ENCODE assay signal across 26 cellular contexts in genomic region chr13:28402057-28402381, GRCh38.
DNase-seq lines count a peak whose midpoint lies in the region; ATAC-seq, FAIRE-seq and TF ChIP-seq lines count a peak whose summit lies in the region.
"Had no signal": no experiment of that assay in that cellular context is flagged by ENCODE, and none has a peak within 500 bp of the region (broad histone marks: within the 10 kb centered on the region; RNA-seq: fewer than 3 reads in every experiment).

No MANE protein-coding gene starts in this region.

- H3K14ac ChIP-seq in H9 (ENCODE audit: insufficient read depth, low read length), result no peak overlapping the region

- no peak for TF ChIP-seq POLR2A in GM12878 (IDR thresholded peaks at IDR 0.05; ENCODE audit: low read depth, low read length)

- no peak overlapping the region for H4K8ac ChIP-seq in H9 (replicated peaks; ENCODE audit: insufficient read length, low read depth, low read length)

- H3K27ac Mint-ChIP-seq in H9, result peak overlapping the region in 2 of 3 experiments; percentile 20 to 63; a peak in 1 of 7 replicates
- H3K27ac Mint-ChIP-seq: stimulated activated naive CD8-positive, alpha-beta T cell treated with anti-CD3 and anti-CD28 coated beads, Interleukin-15, Interleukin-2, amounts not matched to agents 100 ng/mL and 50 ng/mL, for 24 hours; T-helper 17 cell had no signal

- H3K27me3 ChIP-seq in AG04450 (ENCODE audit: control insufficient read depth, insufficient read depth, low read length) (no peaks in the 10 kb centered on the region), H9 (ENCODE audit: insufficient read depth, low read length) (no peaks in the 10 kb centered on the region), GM12878 (replicated peaks in 1 of 2; ENCODE audit: control insufficient read depth in 2 of 2, insufficient read depth in 2 of 2, low read length in 1 of 2) (no peaks in the 10 kb centered on the region), osteoblast (ENCODE audit: insufficient read depth, low read length) (peaks cover 8% of the 10 kb centered on the region), lower lobe of right lung (ENCODE audit: low read depth) (no peaks in the 10 kb centered on the region)
- H3K27me3 ChIP-seq: BLaER1, dorsolateral prefrontal cortex had no signal

- peaks cover 7% of the 10 kb centered on the region for H3K4me1 ChIP-seq in H9 (ENCODE audit: insufficient read depth, low read length)
- H3K4me1 ChIP-seq in GM12878 (ENCODE audit: control insufficient read depth, insufficient read depth, low read length), result peaks cover 9% of the 10 kb centered on the region
- H3K4me1 ChIP-seq in osteoblast (ENCODE audit: insufficient read depth, low read length), result peaks cover 8% of the 10 kb centered on the region
- peaks cover 27% of the 10 kb centered on the region for H3K4me1 ChIP-seq in lower lobe of right lung
- H3K4me1 ChIP-seq: BLaER1, Caco-2, HAP-1, psoas muscle had no signal

- no peak overlapping the region for H2BK120ac ChIP-seq in H9 (ENCODE audit: low read depth, low read length, poor library complexity, severe bottlenecking)

- H3K79me1 ChIP-seq in H9 (ENCODE audit: insufficient read depth, low read depth, low read length, poor library complexity, severe bottlenecking), result no peaks in the 10 kb centered on the region

- DNase-seq in AG04450 (ENCODE audit: low read depth, low spot score), result peak; percentile 7
- DNase-seq in H9, result no peak
- DNase-seq in GM12878 (ENCODE audit: low read depth, low spot score), result no peak
- DNase-seq in osteoblast (ENCODE audit: insufficient read length, low spot score, missing footprints), result no peak
- DNase-seq in HCEC 1CT, result no peak
- DNase-seq in HPDE6-E6E7 (ENCODE audit: extremely low spot score), result no peak
- DNase-seq in lower lobe of right lung, result no peak
- DNase-seq: activated CD4-positive, alpha-beta T cell treated with anti-CD3 and anti-CD28 coated beads for 36 hours; activated CD8-positive, alpha-beta memory T cell treated with anti-CD3 and anti-CD28 coated beads for 24 hours; activated effector memory CD4-positive, alpha-beta T cell treated with anti-CD3 and anti-CD28 coated beads, Interleukin-2, amount 50 U/mL, for 16 hours; Caco-2; DMS79 treated with DMSO at 0.1 percent for 48 hours; dorsolateral prefrontal cortex; GF-D8; kidney; NCI-H1417; NCI-H2081; NCI-H226; NCI-H748 treated with DMSO at 0.1 percent for 48 hours; psoas muscle; T-helper 17 cell had no signal

- H3K4me1 Mint-ChIP-seq in H9, result peaks cover 11 to 24% of the 10 kb centered on the region in 2 experiments

- SMC1A ChIA-PET in GM12878 (lab: Charles Lee; ENCODE audit: uncharacterized antibody, unreplicated experiment), result interaction anchor here (1.0 to 3.9 kb wide), 7 partner anchors 20 to 258 kb away, joined by 3 to 27 read pairs (median 3); no protein-coding TSS in a partner anchor

- H3K9me3 Mint-ChIP-seq in H9, result no peaks in the 10 kb centered on the region
- H3K9me3 Mint-ChIP-seq: stimulated activated naive CD8-positive, alpha-beta T cell treated with anti-CD3 and anti-CD28 coated beads, Interleukin-15, Interleukin-2, amounts not matched to agents 100 ng/mL and 50 ng/mL, for 24 hours had no signal

- H3K4ac ChIP-seq in H9 (ENCODE audit: low read depth, low read length), result no peak overlapping the region

- no peak overlapping the region for H2BK15ac ChIP-seq in H9 (ENCODE audit: low read depth, low read length)

- no peak overlapping the region for H3K56ac ChIP-seq in H9 (ENCODE audit: insufficient read length, low read depth, low read length)

- CTCF ChIA-PET in AG04450 (lab: Charles Lee) (no interaction called here), GM12878 (lab: Yijun Ruan, JAX) (interaction anchor here (1.0 to 2.1 kb wide), 4 partner anchors 23 to 396 kb away, joined by 3 to 6 read pairs (median 4); no protein-coding TSS in a partner anchor)

- no peak overlapping the region for H3K4me2 ChIP-seq in H9 (ENCODE audit: insufficient read depth, insufficient read length, low read length)
- H3K4me2 ChIP-seq in GM12878 (ENCODE audit: control insufficient read depth, insufficient read depth), result peak overlapping the region; percentile 65
- H3K4me2 ChIP-seq in osteoblast (ENCODE audit: insufficient read depth, low read length), result peak overlapping the region; percentile 64
- H3K4me2 ChIP-seq: BLaER1 had no signal

- in situ Hi-C loops in GM12878 (cut with MboI), result no loop called here

- H3K9ac ChIP-seq in H9 (ENCODE audit: extremely low read depth, insufficient read length, low read length) (no peak overlapping the region), GM12878 (ENCODE audit: control insufficient read depth, insufficient read depth, low read length) (no peak overlapping the region; the same call in 1 of the 2 replicates)
- H3K9ac ChIP-seq: BLaER1 had no signal

- FAIRE-seq in GM12878 (lab: Jason Lieb, UNC), result no peak
- FAIRE-seq: kidney had no signal

- no CpG with 5 or more reads among the region's 5 CpGs for WGBS in H9 (ENCODE audit: extremely low coverage, insufficient read length, low lambda C conversion rate)
- 90% methylated on average over 5 of the region's 5 CpGs for WGBS in GM12878 (ENCODE audit: insufficient coverage, insufficient replicate concordance, low lambda C conversion rate, missing lambda C conversion rate)

- H3K23ac ChIP-seq in H9 (ENCODE audit: insufficient read length, low read depth, low read length), result no peak overlapping the region

- no peak overlapping the region for H4K5ac ChIP-seq in H9 (ENCODE audit: insufficient read length, low read depth, low read length)

- no peak overlapping the region for H2AFZ ChIP-seq in H9 (ENCODE audit: low read length)
- peak overlapping the region; percentile 55 for H2AFZ ChIP-seq in GM12878 (ENCODE audit: control insufficient read depth, low read depth, low read length)
- no peak overlapping the region for H2AFZ ChIP-seq in osteoblast (ENCODE audit: low read length)

- BruUV-seq in GM12878 (replicated peaks; lab: Mats Ljungman, UMichigan), result no TSS peak

- ATAC-seq in GM12878 (no peak), lower lobe of right lung (no peak)
- ATAC-seq: psoas muscle, T-helper 17 cell had no signal

- H2AK5ac ChIP-seq in H9 (ENCODE audit: insufficient read length, low read length), result no peak overlapping the region

- peaks cover 25 to 77% (median 56%) of the 10 kb centered on the region in 3 experiments for H3K36me3 Mint-ChIP-seq in H9 (ENCODE audit: insufficient read depth in 1 of 3, low read depth in 3 of 3)

- TF ChIP-seq CTCF in AG04450 (IDR thresholded peaks at IDR 0.05; ENCODE audit: low read depth, low read length) (no peak), H9 (conservative IDR thresholded peaks at IDR 0.05) (no peak), GM12878 (IDR thresholded peaks at IDR 0.05 in 2 of 3, conservative IDR thresholded peaks at IDR 0.05 in 1 of 3; ENCODE audit: control insufficient read depth in 2 of 3, extremely low read depth in 1 of 3, insufficient read depth in 1 of 3, low read depth in 3 of 3, low read length in 3 of 3) (no peak), osteoblast (IDR thresholded peaks at IDR 0.05; ENCODE audit: extremely low read depth, low read depth, low read length) (no peak), lower lobe of right lung (IDR thresholded peaks at IDR 0.05) (no peak)

- H3K27me3 Mint-ChIP-seq in H9 (ENCODE audit: low read depth), result no peaks in the 10 kb centered on the region
- H3K27me3 Mint-ChIP-seq: stimulated activated naive CD8-positive, alpha-beta T cell treated with anti-CD3 and anti-CD28 coated beads, Interleukin-15, Interleukin-2, amounts not matched to agents 100 ng/mL and 50 ng/mL, for 24 hours had no signal

- H4K91ac ChIP-seq in H9 (ENCODE audit: insufficient read length, low read depth, low read length), result no peak overlapping the region

- H2BK12ac ChIP-seq in H9 (ENCODE audit: insufficient read length, low read depth, low read length), result no peak overlapping the region

- POLR2A ChIA-PET in AG04450 (lab: Yijun Ruan, JAX) (no interaction called here), GM12878 (lab: Charles Lee) (interaction anchor here (1.2 kb wide), 1 partner anchor 26 kb away, joined by 5 read pairs; no protein-coding TSS in a partner anchor)

- RAD21 ChIA-PET in GM12878 (lab: Charles Lee; ENCODE audit: unreplicated experiment), result interaction anchor here (1.0 to 1.2 kb wide), 5 partner anchors 20 to 257 kb away, joined by 3 read pairs; partner anchors contain the start of gene POMP

- no peaks in the 10 kb centered on the region for H3K23me2 ChIP-seq in H9 (ENCODE audit: insufficient read length, low read depth, low read length, poor library complexity, severe bottlenecking)

- no peaks in the 10 kb centered on the region for H3K79me2 ChIP-seq in H9 (ENCODE audit: insufficient read depth, low read length)
- H3K79me2 ChIP-seq in GM12878 (ENCODE audit: control insufficient read depth, insufficient read depth, low read length), result no peaks in the 10 kb centered on the region
- no peaks in the 10 kb centered on the region for H3K79me2 ChIP-seq in osteoblast (ENCODE audit: insufficient read depth, low read length)

- no peak overlapping the region for H3T11ph ChIP-seq in H9 (ENCODE audit: low read length)

- H3K9me3 ChIP-seq in AG04450 (ENCODE audit: control insufficient read depth, insufficient read depth, low read length) (no peaks in the 10 kb centered on the region), H9 (ENCODE audit: control insufficient read depth, low read depth, low read length) (no peaks in the 10 kb centered on the region), GM12878 (replicated peaks; ENCODE audit: control insufficient read depth, insufficient read depth, low read length) (no peaks in the 10 kb centered on the region), osteoblast (ENCODE audit: low read depth, low read length) (no peaks in the 10 kb centered on the region), lower lobe of right lung (no peaks in the 10 kb centered on the region)
- H3K9me3 ChIP-seq: BLaER1, Caco-2, HAP-1, psoas muscle, thoracic aorta had no signal

- no peak for TF ChIP-seq EP300 in GM12878 (IDR thresholded peaks at IDR 0.05; ENCODE audit: borderline replicate concordance in 1 of 2, control insufficient read depth in 1 of 2, low read depth in 2 of 2, low read length in 2 of 2)

- no peak overlapping the region for H3K4me3 ChIP-seq in AG04450 (ENCODE audit: low read depth, low read length)
- H3K4me3 ChIP-seq in GM12878, result no peak overlapping the region
- H3K4me3 ChIP-seq in osteoblast (ENCODE audit: insufficient read depth, low read length), result no peak overlapping the region
- H3K4me3 ChIP-seq in lower lobe of right lung, result no peak overlapping the region
- H3K4me3 ChIP-seq: BLaER1, dorsolateral prefrontal cortex, HAP-1, psoas muscle, thoracic aorta had no signal

- no peak overlapping the region for H3K18ac ChIP-seq in H9 (ENCODE audit: insufficient read length, low read depth, low read length)

- intact Hi-C loops in GM12878 (cut with micrococcal nuclease; ENCODE audit: unreplicated experiment), result no loop called here
- intact Hi-C loops in lower lobe of right lung (cut with DNase I), result no loop called here

- H2BK5ac ChIP-seq in H9 (ENCODE audit: insufficient read length, low read length), result no peak overlapping the region

- H2BK20ac ChIP-seq in H9 (ENCODE audit: low read depth, low read length, poor library complexity, severe bottlenecking), result no peak overlapping the region

- no peak overlapping the region for H3K27ac ChIP-seq in AG04450 (ENCODE audit: low read depth, low read length)
- H3K27ac ChIP-seq in H9 (ENCODE audit: insufficient read length, low read depth, low read length), result no peak overlapping the region
- H3K27ac ChIP-seq in GM12878 (ENCODE audit: control insufficient read depth, insufficient read depth), result peak overlapping the region; percentile 59
- H3K27ac ChIP-seq in osteoblast (ENCODE audit: low read depth, low read length), result no peak overlapping the region
- no peak overlapping the region for H3K27ac ChIP-seq in lower lobe of right lung
- H3K27ac ChIP-seq: BLaER1, psoas muscle, RWPE1, thoracic aorta had no signal

- TF ChIP-seq RAD21 in GM12878 (IDR thresholded peaks at IDR 0.05; ENCODE audit: insufficient read depth, low read depth, low read length), result no peak

- H3K4me3 Mint-ChIP-seq in H9, result no peak overlapping the region
- H3K4me3 Mint-ChIP-seq: activated CD4-positive, alpha-beta T cell treated with anti-CD3 and anti-CD28 coated beads for 36 hours; stimulated activated naive CD8-positive, alpha-beta T cell treated with anti-CD3 and anti-CD28 coated beads, Interleukin-15, Interleukin-2, amounts not matched to agents 100 ng/mL and 50 ng/mL, for 24 hours; T-helper 17 cell had no signal

- H4K20me1 ChIP-seq in H9 (ENCODE audit: control insufficient read depth, insufficient read depth, insufficient read length), result no peaks in the 10 kb centered on the region
- no peaks in the 10 kb centered on the region for H4K20me1 ChIP-seq in GM12878 (ENCODE audit: control insufficient read depth, insufficient read depth)
- H4K20me1 ChIP-seq in osteoblast (ENCODE audit: insufficient read depth, low read length), result no peaks in the 10 kb centered on the region
- H4K20me1 ChIP-seq: BLaER1 had no signal

- no peaks in the 10 kb centered on the region; a peak in 1 of 4 replicates for H3K36me3 ChIP-seq in GM12878 (ENCODE audit: control insufficient read depth in 2 of 2, insufficient read depth in 2 of 2, low read length in 1 of 2)
- no peaks in the 10 kb centered on the region for H3K36me3 ChIP-seq in osteoblast (ENCODE audit: insufficient read depth, low read length)
- peaks cover 9% of the 10 kb centered on the region for H3K36me3 ChIP-seq in lower lobe of right lung
- H3K36me3 ChIP-seq: HAP-1, thoracic aorta had no signal
